In genomic region chr12:50633950-50634349, GRCh38 we compare ENCODE assay signal across 16 cellular contexts.
DNase-seq lines count a peak whose midpoint lies in the region; ATAC-seq, FAIRE-seq and TF ChIP-seq lines count a peak whose summit lies in the region.
"Had no signal": no experiment of that assay in that cellular context is flagged by ENCODE, and none has a peak within 500 bp of the region (broad histone marks: within the 10 kb centered on the region; RNA-seq: fewer than 3 reads in every experiment).

No MANE protein-coding gene starts in this region.

- no peaks in the 10 kb centered on the region for H4K20me1 ChIP-seq in astrocyte (ENCODE audit: insufficient read depth, low read length)

- TF ChIP-seq CTCF in AG10803 (conservative IDR thresholded peaks at IDR 0.05; ENCODE audit: low read length) (no peak), astrocyte (IDR thresholded peaks at IDR 0.05; ENCODE audit: insufficient read depth, low read depth, low read length) (no peak), nephron progenitor cell (IDR thresholded peaks at IDR 0.05) (no peak)

- no peak overlapping the region for H3K4me3 Mint-ChIP-seq in astrocyte (ENCODE audit: unreplicated experiment)
- no peak overlapping the region for H3K4me3 Mint-ChIP-seq in effector memory CD8-positive, alpha-beta T cell
- no peak overlapping the region for H3K4me3 Mint-ChIP-seq in nephron progenitor cell
- H3K4me3 Mint-ChIP-seq: brain, type B pancreatic cell had no signal

- H3K27me3 Mint-ChIP-seq in astrocyte (ENCODE audit: low read depth, unreplicated experiment) (no peaks in the 10 kb centered on the region), nephron progenitor cell (ENCODE audit: low read depth, poor library complexity) (no peaks in the 10 kb centered on the region)
- H3K27me3 Mint-ChIP-seq in effector memory CD8-positive, alpha-beta T cell = no peaks in the 10 kb centered on the region
- H3K27me3 Mint-ChIP-seq: brain, type B pancreatic cell had no signal

- H3K36me3 ChIP-seq in astrocyte (ENCODE audit: insufficient read depth, low read length) = peaks cover 2% of the 10 kb centered on the region

- no peaks in the 10 kb centered on the region for H3K9me3 ChIP-seq in astrocyte (ENCODE audit: insufficient read depth, low read depth, low read length)

- intact Hi-C loops in left ventricle myocardium superior (cut with micrococcal nuclease) = no loop called here

- no peak overlapping the region for H2AFZ ChIP-seq in astrocyte (ENCODE audit: low read depth, low read length)

- peaks cover 13% of the 10 kb centered on the region for H3K4me1 ChIP-seq in astrocyte (ENCODE audit: insufficient read depth, low read length)

- H3K27ac Mint-ChIP-seq in astrocyte (ENCODE audit: unreplicated experiment) = peak overlapping the region; percentile 78
- H3K27ac Mint-ChIP-seq in effector memory CD8-positive, alpha-beta T cell = no peak overlapping the region
- H3K27ac Mint-ChIP-seq in nephron progenitor cell = no peak overlapping the region
- H3K27ac Mint-ChIP-seq: brain, type B pancreatic cell had no signal

- ATAC-seq in left ventricle myocardium superior (peak; percentile 20), HG02571 (IDR thresholded peaks at IDR 0.05; ENCODE audit: unreplicated experiment) (no peak)
- no peak for ATAC-seq in effector memory CD8-positive, alpha-beta T cell (replicated peaks)

- H3K9ac ChIP-seq in astrocyte (ENCODE audit: low read length) = no peak overlapping the region

- no peaks in the 10 kb centered on the region for H3K79me2 ChIP-seq in astrocyte (ENCODE audit: insufficient read depth, low read length)

- peak overlapping the region; percentile 13 for H3K4me2 ChIP-seq in astrocyte (ENCODE audit: low read length)

- H3K27me3 ChIP-seq in astrocyte (ENCODE audit: insufficient read depth, low read length) = no peaks in the 10 kb centered on the region

- H3K27ac ChIP-seq in astrocyte (ENCODE audit: low read depth, low read length) = no peak overlapping the region

- DNase-seq in AG10803 (ENCODE audit: low read depth) = peak; percentile 89
- DNase-seq in GM03348 (ENCODE audit: low spot score) = peak; percentile 76
- peak; percentile 91 for DNase-seq in astrocyte (ENCODE audit: low read depth)
- no peak for DNase-seq in left ventricle myocardium superior
- no peak for DNase-seq in effector memory CD8-positive, alpha-beta T cell
- no peak for DNase-seq in nephron progenitor cell
- DNase-seq in pons (ENCODE audit: low spot score) = no peak
- DNase-seq: activated gamma-delta T cell; KG1; NCI-H146; NCI-H345; stimulated activated CD4-positive, alpha-beta T cell treated with anti-CD3 and anti-CD28 coated beads, Interleukin-2, amount 100 ng/mL, for 48 hours had no signal

- H3K4me1 Mint-ChIP-seq in astrocyte (ENCODE audit: low read depth, unreplicated experiment) = peaks cover 50% of the 10 kb centered on the region
- H3K4me1 Mint-ChIP-seq in effector memory CD8-positive, alpha-beta T cell (ENCODE audit: low read depth in 2 of 2) = peaks cover 0 to 9% of the 10 kb centered on the region in 2 donors
- H3K4me1 Mint-ChIP-seq in nephron progenitor cell = peaks cover 35% of the 10 kb centered on the region

- peak; percentile 69 for FAIRE-seq in astrocyte (lab: Jason Lieb, UNC)
- FAIRE-seq: H1 had no signal

- H3K9me3 Mint-ChIP-seq in astrocyte (ENCODE audit: unreplicated experiment) (no peaks in the 10 kb centered on the region), nephron progenitor cell (no peaks in the 10 kb centered on the region)
- no peaks in the 10 kb centered on the region for H3K9me3 Mint-ChIP-seq in effector memory CD8-positive, alpha-beta T cell
- H3K9me3 Mint-ChIP-seq: type B pancreatic cell had no signal

- H3K36me3 Mint-ChIP-seq in astrocyte (ENCODE audit: low read depth, unreplicated experiment) (peaks cover 13% of the 10 kb centered on the region), nephron progenitor cell (ENCODE audit: low read depth) (peaks cover 32% of the 10 kb centered on the region)
- H3K36me3 Mint-ChIP-seq in effector memory CD8-positive, alpha-beta T cell (ENCODE audit: insufficient read depth) = peaks cover 8% of the 10 kb centered on the region

- no peak overlapping the region for H3K4me3 ChIP-seq in AG10803 (ENCODE audit: low read length)
- no peak overlapping the region for H3K4me3 ChIP-seq in astrocyte (ENCODE audit: insufficient read depth, low read depth, low read length)

Comparison
In these comparisons a context has a peak if more than half of its experiments do, and no peak if none do; other contexts are left out.
1. DNase-seq: peak in AG10803 (single experiment), GM03348 (single experiment) and astrocyte (single experiment); none in left ventricle myocardium superior (single experiment), effector memory CD8-positive, alpha-beta T cell (0 of 3), nephron progenitor cell (single experiment) and pons (single experiment).